36 cellular contexts compared by ENCODE assay signal in the genomic region with DNA sequence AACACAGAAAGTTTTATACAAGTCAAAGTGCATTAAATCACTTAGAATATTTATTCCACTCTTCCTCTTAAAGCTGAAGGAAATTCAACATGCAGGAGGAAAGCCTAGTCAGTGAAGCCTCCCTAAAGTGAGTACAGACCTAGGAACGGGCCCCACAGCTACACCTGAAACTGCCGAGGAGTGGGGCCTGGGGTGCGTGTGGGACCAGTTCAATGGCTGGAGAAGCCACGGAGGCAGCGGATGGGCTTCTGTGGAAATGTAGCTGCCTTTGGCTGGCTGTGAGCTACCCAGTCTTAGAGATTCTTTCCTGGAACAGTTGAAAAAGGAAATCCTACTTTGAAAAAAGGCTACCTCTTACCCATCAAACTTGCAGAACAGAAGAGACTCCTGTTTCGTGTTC. TPM values are rescaled to one million over a fixed set of nuclear protein-coding genes. Genes with fewer than 3 reads are reported as not detected.
DNase-seq lines count a peak whose midpoint lies in the region; ATAC-seq, FAIRE-seq and TF ChIP-seq lines count a peak whose summit lies in the region.
"Had no signal": no experiment of that assay in that cellular context is flagged by ENCODE, and none has a peak within 500 bp of the region (broad histone marks: within the 10 kb centered on the region; RNA-seq: fewer than 3 reads in every experiment).

No MANE protein-coding gene starts in this region.

- H3K4me3 Mint-ChIP-seq in natural killer cell treated with Interleukin-12 subunit alpha and Interleukin-12 subunit beta and Interleukin-15 and Interleukin-18, amount 100 ng/mL, for 72 hours = no peak overlapping the region
- H3K4me3 Mint-ChIP-seq: activated CD4-positive, alpha-beta memory T cell treated with anti-CD3 and anti-CD28 coated beads for 36 hours; activated naive CD8-positive, alpha-beta T cell treated with anti-CD3 and anti-CD28 coated beads, Interleukin-2, amount 50 U/mL, for 24 hours; central memory CD8-positive, alpha-beta T cell; mesothelial cell of epicardium had no signal

- H3K27ac ChIP-seq in HUES6 (ENCODE audit: low read depth, low read length) (0 out of 2 replicates have a peak overlapping the region, but pooled peaks have one; percentile 29), K562 (ENCODE audit: extremely low read depth, low read depth, low read length) (no peak overlapping the region), MM.1S (ENCODE audit: low read length) (no peak overlapping the region)
- H3K27ac ChIP-seq: left lung, parathyroid adenoma, suprapubic skin had no signal

- POLR2A ChIA-PET in K562 (lab: Yijun Ruan, JAX) = interaction anchor here (0.7 to 4.0 kb wide), 12 partner anchors 8 to 42 kb away, joined by 3 to 30 read pairs (median 6); partner anchors contain the start of genes ARPC5L and RPL35

- H3K4me3 ChIP-seq in HUES6 (ENCODE audit: low read depth, low read length) = no peak overlapping the region
- H3K4me3 ChIP-seq in K562 = no peak overlapping the region
- H3K4me3 ChIP-seq in MM.1S (ENCODE audit: low read length) = no peak overlapping the region
- H3K4me3 ChIP-seq: left lung, suprapubic skin had no signal

- TSS peak; percentile 42 for BruUV-seq in K562 (replicated peaks; lab: Mats Ljungman, UMichigan)

- no peaks in the 10 kb centered on the region for H3K27me3 ChIP-seq in HUES6 (ENCODE audit: control insufficient read depth, insufficient read depth, low read length)
- H3K27me3 ChIP-seq in K562 (ENCODE audit: control insufficient read depth in 2 of 2, insufficient read depth in 2 of 2, low read length in 2 of 2) = no peaks in the 10 kb centered on the region
- H3K27me3 ChIP-seq in MM.1S (replicated peaks; ENCODE audit: insufficient read depth, low read length) = no peaks in the 10 kb centered on the region
- H3K27me3 ChIP-seq: left lung, suprapubic skin had no signal

- H3K9me3 Mint-ChIP-seq in natural killer cell treated with Interleukin-12 subunit alpha and Interleukin-12 subunit beta and Interleukin-15 and Interleukin-18, amount 100 ng/mL, for 72 hours = no peaks in the 10 kb centered on the region
- H3K9me3 Mint-ChIP-seq: activated CD4-positive, alpha-beta memory T cell treated with anti-CD3 and anti-CD28 coated beads for 36 hours; activated naive CD8-positive, alpha-beta T cell treated with anti-CD3 and anti-CD28 coated beads, Interleukin-2, amount 50 U/mL, for 24 hours; central memory CD8-positive, alpha-beta T cell; mesothelial cell of epicardium had no signal

- no peaks in the 10 kb centered on the region for H3K9me1 ChIP-seq in K562 (ENCODE audit: control insufficient read depth, insufficient read depth, low read length)

- peaks cover 23% of the 10 kb centered on the region for H3K79me2 ChIP-seq in K562 (ENCODE audit: control insufficient read depth, insufficient read depth, low read length)
- H3K79me2 ChIP-seq in MM.1S (ENCODE audit: low read length) = peaks cover 42% of the 10 kb centered on the region

- H3K9ac ChIP-seq in HUES6 (ENCODE audit: low read length) (no peak overlapping the region), K562 (ENCODE audit: insufficient read depth in 1 of 2, low read depth in 2 of 2, low read length in 2 of 2) (no peak overlapping the region), MM.1S (ENCODE audit: low read length) (no peak overlapping the region)
- H3K9ac ChIP-seq: parathyroid adenoma had no signal

- DNase-seq in GM12891 (ENCODE audit: insufficient read length, low spot score) = no peak
- no peak for DNase-seq in K562 (ENCODE audit: extremely low read depth in 1 of 4, low spot score in 3 of 4)
- no peak for DNase-seq in natural killer cell treated with Interleukin-12 subunit alpha and Interleukin-12 subunit beta and Interleukin-15 and Interleukin-18, amount 100 ng/mL, for 72 hours (ENCODE audit: low spot score)
- no peak for DNase-seq in stimulated activated CD4-positive, alpha-beta T cell treated with anti-CD3 and anti-CD28 coated beads, Interleukin-12 subunit alpha, Interleukin-12 subunit beta, amount 100 ng/mL, for 4 hours
- no peak for DNase-seq in ACHN
- DNase-seq in NCI-H2171 (lab: John Stamatoyannopoulos, UW) = no peak
- no peak for DNase-seq in MM.1S
- DNase-seq: activated CD4-positive, alpha-beta memory T cell treated with anti-CD3 and anti-CD28 coated beads for 36 hours; activated gamma-delta T cell treated with Interleukin-2 at 50 U/mL for 16 hours; activated naive CD8-positive, alpha-beta T cell treated with anti-CD3 and anti-CD28 coated beads, Interleukin-2, amount 50 U/mL, for 24 hours; C1 segment of cervical spinal cord; COR-L47; dermis blood vessel endothelial cell; DMS79; GF-D8; hypothalamus; IMR-90; NCI-H1092; NCI-H187 treated with DMSO at 0.1 percent for 48 hours; NCI-H526; SIG-M5; stimulated activated CD4-positive, alpha-beta T cell treated with anti-CD3 and anti-CD28 coated beads, Interleukin-4, amount 100 ng/mL, for 24 hours; stimulated activated naive CD4-positive, alpha-beta T cell had no signal

- H3K4me1 ChIP-seq in HUES6 (ENCODE audit: control insufficient read depth, insufficient read depth, low read length) = peaks cover 31% of the 10 kb centered on the region
- no peaks in the 10 kb centered on the region; a peak in 2 of 5 replicates for H3K4me1 ChIP-seq in K562 (replicated peaks in 1 of 2; ENCODE audit: control insufficient read depth in 2 of 2, insufficient read depth in 2 of 2, low read length in 2 of 2)
- peaks cover 1% of the 10 kb centered on the region; the same call in 1 of the 2 replicates for H3K4me1 ChIP-seq in MM.1S (ENCODE audit: low read length)
- H3K4me1 ChIP-seq: parathyroid adenoma had no signal

- peaks cover 30 to 43% of the 10 kb centered on the region in 2 donors for H3K4me1 Mint-ChIP-seq in natural killer cell treated with Interleukin-12 subunit alpha and Interleukin-12 subunit beta and Interleukin-15 and Interleukin-18, amount 100 ng/mL, for 72 hours (ENCODE audit: low read depth in 2 of 2)
- H3K4me1 Mint-ChIP-seq: mesothelial cell of epicardium had no signal

- intact Hi-C loops in K562 (cut with micrococcal nuclease) = no loop called here

- WGBS in K562 (ENCODE audit: insufficient coverage, low coverage, missing lambda C conversion rate) = 84% methylated on average over 6 of the region's 6 CpGs

- H3F3A ChIP-seq in MM.1S (ENCODE audit: insufficient read depth, low read length) = peaks cover 13% of the 10 kb centered on the region

- peaks cover 20% of the 10 kb centered on the region for H3K36me3 Mint-ChIP-seq in natural killer cell treated with Interleukin-12 subunit alpha and Interleukin-12 subunit beta and Interleukin-15 and Interleukin-18, amount 100 ng/mL, for 72 hours

- peak; percentile 18 for ATAC-seq in K562
- ATAC-seq in natural killer cell treated with Interleukin-12 subunit alpha and Interleukin-12 subunit beta and Interleukin-15 and Interleukin-18, amount 100 ng/mL, for 72 hours = no peak
- ATAC-seq: activated CD4-positive, CD25-positive, alpha-beta regulatory T cell treated with anti-CD3 and anti-CD28 coated beads, Interleukin-2, amount 50 U/mL, for 24 hours; activated naive CD8-positive, alpha-beta T cell treated with anti-CD3 and anti-CD28 coated beads, Interleukin-2, amount 50 U/mL, for 24 hours; Panc1; sciatic nerve had no signal

- no peak for TF ChIP-seq EP300 in K562 (IDR thresholded peaks at IDR 0.05; ENCODE audit: low read length)

- peak overlapping the region; percentile 61 to 68 for H3K27ac Mint-ChIP-seq in natural killer cell treated with Interleukin-12 subunit alpha and Interleukin-12 subunit beta and Interleukin-15 and Interleukin-18, amount 100 ng/mL, for 72 hours
- H3K27ac Mint-ChIP-seq: activated CD4-positive, alpha-beta memory T cell treated with anti-CD3 and anti-CD28 coated beads for 36 hours; activated naive CD8-positive, alpha-beta T cell treated with anti-CD3 and anti-CD28 coated beads, Interleukin-2, amount 50 U/mL, for 24 hours; mesothelial cell of epicardium had no signal

- H3K9me3 ChIP-seq in HUES6 (ENCODE audit: control insufficient read depth, insufficient read depth, low read depth, low read length) = no peaks in the 10 kb centered on the region
- no peaks in the 10 kb centered on the region for H3K9me3 ChIP-seq in K562 (replicated peaks; ENCODE audit: control insufficient read depth, insufficient read depth, low read depth, low read length)
- no peaks in the 10 kb centered on the region for H3K9me3 ChIP-seq in MM.1S (replicated peaks; ENCODE audit: insufficient read depth, low read length)
- H3K9me3 ChIP-seq: left lung, suprapubic skin had no signal

- no peaks in the 10 kb centered on the region for H3K27me3 Mint-ChIP-seq in natural killer cell treated with Interleukin-12 subunit alpha and Interleukin-12 subunit beta and Interleukin-15 and Interleukin-18, amount 100 ng/mL, for 72 hours
- H3K27me3 Mint-ChIP-seq: activated CD4-positive, alpha-beta memory T cell treated with anti-CD3 and anti-CD28 coated beads for 36 hours; activated naive CD8-positive, alpha-beta T cell treated with anti-CD3 and anti-CD28 coated beads, Interleukin-2, amount 50 U/mL, for 24 hours; central memory CD8-positive, alpha-beta T cell had no signal

- FAIRE-seq in GM12891 (lab: Jason Lieb, UNC) = no peak
- FAIRE-seq in K562 (lab: Jason Lieb, UNC) = no peak
- FAIRE-seq: GM18507 had no signal

- TF ChIP-seq RAD21 in K562 (CRISPR knock-in tag; conservative IDR thresholded peaks at IDR 0.05 in 1 of 2, IDR thresholded peaks at IDR 0.05 in 1 of 2) = no peak

- H3K36me3 ChIP-seq in HUES6 (ENCODE audit: control insufficient read depth, insufficient read depth, low read length) = peaks cover 59% of the 10 kb centered on the region
- H3K36me3 ChIP-seq in K562 (ENCODE audit: control insufficient read depth, insufficient read depth, low read length) = peaks cover 83% of the 10 kb centered on the region
- H3K36me3 ChIP-seq in MM.1S (replicated peaks; ENCODE audit: insufficient read depth, low read length) = peaks cover 16% of the 10 kb centered on the region

- H2AFZ ChIP-seq in K562 (ENCODE audit: low read depth, low read length) (no peak overlapping the region), MM.1S (ENCODE audit: low read length) (no peak overlapping the region)
- H2AFZ ChIP-seq: parathyroid adenoma had no signal

- in situ Hi-C loops in K562 (cut with MboI) = no loop called here
- in situ Hi-C loops in ACHN (cut with HindIII; ENCODE audit: low pct_ligation_motif_present, low pct_unique_long_range_greater_than_20kb, low sequenced_read_pairs) = no loop called here

- H3K4me2 ChIP-seq in K562 (ENCODE audit: insufficient read depth, low read length) = no peak overlapping the region
- no peak overlapping the region for H3K4me2 ChIP-seq in MM.1S (ENCODE audit: low read depth, low read length)

- CTCF ChIA-PET in K562 (lab: Yijun Ruan, JAX; ENCODE audit: low intra/inter-chr PET ratio) = no interaction called here

- TF ChIP-seq POLR2A in GM12891 (IDR thresholded peaks at IDR 0.05; ENCODE audit: low read depth, low read length) = no peak; the same call in 1 of the 2 replicates
- TF ChIP-seq POLR2A in K562 (conservative IDR thresholded peaks at IDR 0.05) = peak; percentile 22; the same call in 1 of the 2 replicates

- H4K20me1 ChIP-seq in K562 (replicated peaks; ENCODE audit: control insufficient read depth, insufficient read depth, low read length) = peaks cover 4% of the 10 kb centered on the region; the same call in 1 of the 2 replicates
- H4K20me1 ChIP-seq in MM.1S (ENCODE audit: insufficient read depth, low read length) = peaks cover 23% of the 10 kb centered on the region; the same call in 1 of the 2 replicates

- no peaks in the 10 kb centered on the region for H3K9me2 ChIP-seq in MM.1S (replicated peaks; ENCODE audit: insufficient read depth, low read length)

- TF ChIP-seq CTCF in K562 (IDR thresholded peaks at IDR 0.05 in 2 of 3, conservative IDR thresholded peaks at IDR 0.05 in 1 of 3; ENCODE audit: insufficient read depth in 2 of 3, low read depth in 1 of 3, low read length in 3 of 3) (no peak), MM.1S (IDR thresholded peaks at IDR 0.05; ENCODE audit: low read length) (no peak)

RNA-seq across cellular contexts. Expression of gene ARPC5L, which starts 16.6 kb away (rescaled TPM):
- polyA plus RNA-seq in GM12891 (2012; ENCODE audit: low read depth, missing spikeins) = 82.0 TPM
- 58.8 and 69.4 TPM in 2 replicates for total RNA-seq in K562 (2011; cell fraction: chromatin; rRNA removed; ENCODE audit: low replicate concordance)
- total RNA-seq in K562 (2011; cell fraction: nucleolus; rRNA removed) = 35.7 and 42.4 TPM in 2 replicates
- 46.7 and 58.8 TPM in 2 replicates for total RNA-seq in K562 (2011; cell fraction: nucleoplasm; rRNA removed)
- total RNA-seq in K562 (2014; rRNA removed) (63.8 and 64.3 TPM in 2 replicates), K562 (2014; rRNA removed; fragmentation: Illumina TruSeq; extraction: Trizol) (56.8 and 63.7 TPM in 2 replicates), K562 (2015; rRNA removed; fragmentation: Illumina TruSeq; extraction: Trizol) (63.9 and 64.1 TPM in 2 replicates), K562 (2021) (58.1 and 65.2 TPM in 2 replicates)
- polyA plus RNA-seq in K562 (2011; rRNA removed) (62.9 and 89.7 TPM in 2 replicates), K562 (2014; fragmentation: Illumina TruSeq; extraction: Trizol) (50.7 and 51.8 TPM in 2 replicates), K562 (2014; fragmentation: Nextera tagmentation; extraction: Ambion mirVana) (10 to 100 TPM; 25.4 to 26.3 TPM), K562 (2014; rRNA removed) (111 and 113 TPM in 2 replicates)
- 44.8 TPM in 2 replicates for polyA plus RNA-seq in K562 (2011; cell fraction: cytosol; rRNA removed)
- 26.6 and 32.7 TPM in 2 replicates for polyA plus RNA-seq in K562 (2011; cell fraction: nucleus; rRNA removed)
- polyA plus RNA-seq in K562 (2012) = 58.5 and 69.9 TPM in 2 replicates
- polyA minus RNA-seq in K562 (2011; rRNA and poly(A)+ RNA removed) = 42.7 and 53.5 TPM in 2 replicates
- polyA minus RNA-seq in K562 (2011; cell fraction: cytosol; rRNA and poly(A)+ RNA removed) = 15.4 and 22.6 TPM in 2 replicates
- 12.3 and 12.5 TPM in 2 replicates for polyA minus RNA-seq in K562 (2011; cell fraction: nucleus; rRNA and poly(A)+ RNA removed)
- total RNA-seq in natural killer cell treated with Interleukin-12 subunit alpha and Interleukin-12 subunit beta and Interleukin-15 and Interleukin-18, amount 100 ng/mL, for 72 hours = 100 to 1,000 TPM; 215 to 218 TPM

RNA-seq across cellular contexts. Expression of gene RPL35, which starts 16.8 kb away (rescaled TPM):
- 5,793 TPM for polyA plus RNA-seq in GM12891 (2012; ENCODE audit: low read depth, missing spikeins)
- 82.3 and 233 TPM in 2 replicates for total RNA-seq in K562 (2011; cell fraction: chromatin; rRNA removed; ENCODE audit: low replicate concordance)
- total RNA-seq in K562 (2011; cell fraction: nucleolus; rRNA removed) = 710 and 759 TPM in 2 replicates
- 556 and 654 TPM in 2 replicates for total RNA-seq in K562 (2011; cell fraction: nucleoplasm; rRNA removed)
- 3,379 and 5,070 TPM in 2 replicates for total RNA-seq in K562 (2014; rRNA removed)
- total RNA-seq in K562 (2014; rRNA removed; fragmentation: Illumina TruSeq; extraction: Trizol) = 1,284 and 1,755 TPM in 2 replicates
- 3,383 and 3,546 TPM in 2 replicates for total RNA-seq in K562 (2015; rRNA removed; fragmentation: Illumina TruSeq; extraction: Trizol)
- 2,106 and 2,300 TPM in 2 replicates for total RNA-seq in K562 (2021)
- 2,343 and 2,530 TPM in 2 replicates for polyA plus RNA-seq in K562 (2011; rRNA removed)
- 2,634 and 3,242 TPM in 2 replicates for polyA plus RNA-seq in K562 (2011; cell fraction: cytosol; rRNA removed)
- 2,032 and 2,780 TPM in 2 replicates for polyA plus RNA-seq in K562 (2011; cell fraction: nucleus; rRNA removed)
- 2,776 and 4,833 TPM in 2 replicates for polyA plus RNA-seq in K562 (2012)
- 3,405 and 3,414 TPM in 2 replicates for polyA plus RNA-seq in K562 (2014; fragmentation: Illumina TruSeq; extraction: Trizol)
- 1,000 to 10,000 TPM; 4,709 to 5,101 TPM for polyA plus RNA-seq in K562 (2014; fragmentation: Nextera tagmentation; extraction: Ambion mirVana)
- 4,604 and 5,028 TPM in 2 replicates for polyA plus RNA-seq in K562 (2014; rRNA removed)
- polyA minus RNA-seq in K562 (2011; rRNA and poly(A)+ RNA removed) = 286 and 426 TPM in 2 replicates
- 256 and 334 TPM in 2 replicates for polyA minus RNA-seq in K562 (2011; cell fraction: cytosol; rRNA and poly(A)+ RNA removed)
- 214 and 338 TPM in 2 replicates for polyA minus RNA-seq in K562 (2011; cell fraction: nucleus; rRNA and poly(A)+ RNA removed)
- 1,000 to 10,000 TPM in 1 of 2 donors, 100 to 1,000 TPM in 1; 983 to 1,578 TPM for total RNA-seq in natural killer cell treated with Interleukin-12 subunit alpha and Interleukin-12 subunit beta and Interleukin-15 and Interleukin-18, amount 100 ng/mL, for 72 hours

RNA-seq across cellular contexts. Expression of gene WDR38, which starts 25.3 kb away (rescaled TPM):
- polyA plus RNA-seq in GM12891 (2012; ENCODE audit: low read depth, missing spikeins) = not detected
- total RNA-seq in K562 (2011; cell fraction: chromatin; rRNA removed; ENCODE audit: low replicate concordance) = not detected in 2 replicates
- total RNA-seq in K562 (2011; cell fraction: nucleolus; rRNA removed) = not detected in 2 replicates
- not detected in 2 replicates for total RNA-seq in K562 (2011; cell fraction: nucleoplasm; rRNA removed)
- total RNA-seq in K562 (2014; rRNA removed) = not detected in 2 replicates
- not detected in 2 replicates for total RNA-seq in K562 (2014; rRNA removed; fragmentation: Illumina TruSeq; extraction: Trizol)
- not detected in 2 replicates for total RNA-seq in K562 (2015; rRNA removed; fragmentation: Illumina TruSeq; extraction: Trizol)
- total RNA-seq in K562 (2021) = not detected in 2 replicates
- not detected in 2 replicates for polyA plus RNA-seq in K562 (2011; rRNA removed)
- polyA plus RNA-seq in K562 (2011; cell fraction: cytosol; rRNA removed) = not detected in 2 replicates
- polyA plus RNA-seq in K562 (2011; cell fraction: nucleus; rRNA removed) = not detected in 2 replicates
- polyA plus RNA-seq in K562 (2012) = 0.05 TPM in 1 of 2 replicates, not detected in the other
- polyA plus RNA-seq in K562 (2014; fragmentation: Illumina TruSeq; extraction: Trizol) = not detected in 2 replicates
- not detected for polyA plus RNA-seq in K562 (2014; fragmentation: Nextera tagmentation; extraction: Ambion mirVana)
- polyA plus RNA-seq in K562 (2014; rRNA removed) = not detected in 2 replicates
- not detected in 2 replicates for polyA minus RNA-seq in K562 (2011; rRNA and poly(A)+ RNA removed)
- polyA minus RNA-seq in K562 (2011; cell fraction: cytosol; rRNA and poly(A)+ RNA removed) = not detected in 2 replicates
- polyA minus RNA-seq in K562 (2011; cell fraction: nucleus; rRNA and poly(A)+ RNA removed) = not detected in 2 replicates
- not detected for total RNA-seq in natural killer cell treated with Interleukin-12 subunit alpha and Interleukin-12 subunit beta and Interleukin-15 and Interleukin-18, amount 100 ng/mL, for 72 hours
- total RNA-seq: activated CD4-positive, alpha-beta memory T cell treated with anti-CD3 and anti-CD28 coated beads for 36 hours; dermis blood vessel endothelial cell; fibroblast of lung; IMR-90; mesothelial cell of epicardium; sciatic nerve; suprapubic skin; urinary bladder had no signal
- polyA plus RNA-seq: fibroblast of lung, IMR-90, neural cell, urinary bladder had no signal
